8 cellular contexts compared by ENCODE assay signal in genomic region chr3:30657914-30658313, GRCh38. TPM values are rescaled to one million over a fixed set of nuclear protein-coding genes. Genes with fewer than 3 reads are reported as not detected.
DNase-seq lines count a peak whose midpoint lies in the region; ATAC-seq, FAIRE-seq and TF ChIP-seq lines count a peak whose summit lies in the region.

No MANE protein-coding gene starts in this region.

- H3K27ac Mint-ChIP-seq in activated CD8-positive, alpha-beta T cell treated with anti-CD3 and anti-CD28 coated beads for 36 hours, result peak overlapping the region; percentile 98

- H3K27me3 ChIP-seq in HepG2 (ENCODE audit: control insufficient read depth in 1 of 2, insufficient read depth in 2 of 2, low read length in 2 of 2), result no peaks in the 10 kb centered on the region

- no peaks in the 10 kb centered on the region for H3K9me3 ChIP-seq in HepG2 (ENCODE audit: low read length)

- POLR2A ChIA-PET in activated CD8-positive, alpha-beta T cell treated with anti-CD3 and anti-CD28 coated beads for 36 hours (lab: Charles Lee), result interaction anchor here (0.8 to 8.6 kb wide), 19 partner anchors 9 to 309 kb away, joined by 3 to 173 read pairs (median 5); partner anchors contain the start of gene TGFBR2
- POLR2A ChIA-PET in HepG2 (lab: Yijun Ruan, JAX), result interaction anchor here (1.1 to 1.5 kb wide), 2 partner anchors 10 to 398 kb away, joined by 4 to 6 read pairs; no protein-coding TSS in a partner anchor

- no peak for TF ChIP-seq EP300 in HepG2 (IDR thresholded peaks at IDR 0.05; ENCODE audit: low read depth in 2 of 2, low read length in 2 of 2)
- no peak for TF ChIP-seq EP300 in HepG2 (CRISPR knock-in tag; IDR thresholded peaks at IDR 0.05; ENCODE audit: borderline replicate concordance)

- peaks cover 90% of the 10 kb centered on the region for H3K36me3 Mint-ChIP-seq in activated CD8-positive, alpha-beta T cell treated with anti-CD3 and anti-CD28 coated beads for 36 hours (ENCODE audit: low read depth)

- TF ChIP-seq CTCF in activated CD8-positive, alpha-beta T cell treated with anti-CD3 and anti-CD28 coated beads for 36 hours (IDR thresholded peaks at IDR 0.05), result no peak
- TF ChIP-seq CTCF in HepG2 (CRISPR knock-in tag; IDR thresholded peaks at IDR 0.05), result no peak

- in situ Hi-C loops in HepG2 (cut with HindIII; ENCODE audit: extremely low pct_ligation_motif_present, low pct_unique_long_range_greater_than_20kb), result no loop called here
- in situ Hi-C loops in G401 (cut with HindIII; ENCODE audit: low sequenced_read_pairs), result no loop called here

- no peak overlapping the region for H3K4me2 ChIP-seq in HepG2 (ENCODE audit: low read depth, low read length)

- ATAC-seq in GM19025 (IDR thresholded peaks at IDR 0.05; ENCODE audit: low read depth, unreplicated experiment), result peak; percentile 5
- ATAC-seq in HG03045 (IDR thresholded peaks at IDR 0.05; ENCODE audit: unreplicated experiment), result peak; percentile 26
- ATAC-seq in activated CD8-positive, alpha-beta T cell treated with anti-CD3 and anti-CD28 coated beads for 36 hours, result peak; percentile 52
- peak; percentile 9; the same call in 2 of the 3 replicates for ATAC-seq in HepG2

- H3K27ac ChIP-seq in HepG2 (ENCODE audit: extremely low read length, insufficient read depth, low read length) (peak overlapping the region; percentile 34), substantia nigra (ENCODE audit: low read depth, low read length, poor library complexity, severe bottlenecking) (no peak overlapping the region)

- intact Hi-C loops in activated CD8-positive, alpha-beta T cell treated with anti-CD3 and anti-CD28 coated beads for 36 hours (cut with micrococcal nuclease), result loop anchor here (2.0 to 5.0 kb wide), 2 partner anchors 34 to 37 kb away; no protein-coding TSS in a partner anchor
- intact Hi-C loops in HepG2 (cut with micrococcal nuclease; ENCODE audit: unreplicated experiment), result loop anchor here (5.0 kb wide), 1 partner anchor 616 kb away; no protein-coding TSS in a partner anchor

- WGBS in HepG2 (ENCODE audit: low lambda C conversion rate), result 77% methylated on average over 3 of the region's 3 CpGs

- TF ChIP-seq POLR2A in HepG2 (IDR thresholded peaks at IDR 0.05; ENCODE audit: insufficient read depth in 1 of 2, low read depth in 2 of 2, low read length in 2 of 2), result no peak

- peaks cover 90% of the 10 kb centered on the region for H3K79me2 ChIP-seq in HepG2 (ENCODE audit: insufficient read depth, low read length)

- peak overlapping the region; percentile 65 for H3K4me3 Mint-ChIP-seq in activated CD8-positive, alpha-beta T cell treated with anti-CD3 and anti-CD28 coated beads for 36 hours

- no peak overlapping the region for H2AFZ ChIP-seq in HepG2 (ENCODE audit: low read length)

- TF ChIP-seq RAD21 in HepG2 (CRISPR knock-in tag; IDR thresholded peaks at IDR 0.05), result no peak

- peaks cover 46 to 96% of the 10 kb centered on the region in 2 experiments for H3K36me3 ChIP-seq in HepG2 (replicated peaks in 1 of 2; ENCODE audit: control insufficient read depth in 1 of 2, insufficient read depth in 2 of 2, low read length in 2 of 2)

- H3K4me1 Mint-ChIP-seq in activated CD8-positive, alpha-beta T cell treated with anti-CD3 and anti-CD28 coated beads for 36 hours (ENCODE audit: low read depth), result peaks cover 100% of the 10 kb centered on the region

- H4K20me1 ChIP-seq in HepG2 (ENCODE audit: insufficient read depth, low read length), result peaks cover 89% of the 10 kb centered on the region

- no peak overlapping the region for H3K4me3 ChIP-seq in HepG2 (replicated peaks in 1 of 3; ENCODE audit: insufficient read depth in 1 of 3, low read depth in 2 of 3, low read length in 3 of 3)

- no peaks in the 10 kb centered on the region for H3K9me3 Mint-ChIP-seq in activated CD8-positive, alpha-beta T cell treated with anti-CD3 and anti-CD28 coated beads for 36 hours

- no peak for FAIRE-seq in HepG2 (lab: Jason Lieb, UNC)

- CTCF ChIA-PET in activated CD8-positive, alpha-beta T cell treated with anti-CD3 and anti-CD28 coated beads for 36 hours (lab: Charles Lee), result interaction anchor here (0.6 to 5.5 kb wide), 14 partner anchors 14 to 115 kb away, joined by 3 to 26 read pairs (median 5); partner anchors contain the start of gene TGFBR2
- CTCF ChIA-PET in HepG2 (lab: Yijun Ruan, JAX; ENCODE audit: low intra/inter-chr PET ratio, low total read pairs), result no interaction called here

- H3K9ac ChIP-seq in HepG2 (ENCODE audit: insufficient read depth, low read depth, low read length), result no peak overlapping the region

- DNase-seq in activated CD8-positive, alpha-beta T cell treated with anti-CD3 and anti-CD28 coated beads for 36 hours, result peak; percentile 68
- DNase-seq in HepG2 (ENCODE audit: low spot score) (no peak), putamen (ENCODE audit: low spot score) (no peak), G401 (ENCODE audit: low spot score) (no peak), substantia nigra (lab: John Stamatoyannopoulos, UW) (no peak), D341Med (ENCODE audit: low spot score) (no peak)

- no TSS peak for BruUV-seq in HepG2 (replicated peaks; lab: Mats Ljungman, UMichigan)

- H3K4me1 ChIP-seq in HepG2 (ENCODE audit: insufficient read depth, low read length), result peaks cover 79% of the 10 kb centered on the region

- no peaks in the 10 kb centered on the region for H3K27me3 Mint-ChIP-seq in activated CD8-positive, alpha-beta T cell treated with anti-CD3 and anti-CD28 coated beads for 36 hours

TF ChIP-seq in HepG2, 621 proteins besides CTCF, POLR2A, EP300 and RAD21:
- TF ChIP-seq AGO2 (optimal IDR thresholded peaks at IDR 0.05; ENCODE audit: low read depth, low read length) (peak; percentile 14), MYC (CRISPR knock-in tag; IDR thresholded peaks at IDR 0.05; ENCODE audit: borderline replicate concordance) (no peak), RBM22 (optimal IDR thresholded peaks at IDR 0.05; ENCODE audit: low read length) (peak; percentile 92), THAP11 (CRISPR knock-in tag; IDR thresholded peaks at IDR 0.05) (no peak), TFDP1 (CRISPR knock-in tag; IDR thresholded peaks at IDR 0.05; ENCODE audit: borderline replicate concordance) (no peak), ZNF580 (CRISPR knock-in tag; IDR thresholded peaks at IDR 0.05; ENCODE audit: borderline replicate concordance, low read depth) (no peak)

RNA-seq across cellular contexts. Expression of gene TGFBR2, which starts 51.5 kb away (rescaled TPM):
- 10 to 100 TPM; 49.1 to 50.0 TPM for total RNA-seq in activated CD8-positive, alpha-beta T cell treated with anti-CD3 and anti-CD28 coated beads for 36 hours
- total RNA-seq in HepG2 (2016; rRNA removed; fragmentation: Illumina TruSeq; extraction: Trizol), result 68.1 and 82.2 TPM in 2 replicates
- total RNA-seq in HepG2 (2016; cell fraction: cytosol; rRNA removed; fragmentation: Illumina TruSeq; extraction: Trizol; ENCODE audit: low read depth), result 25.9 and 27.4 TPM in 2 replicates
- 66.0 and 82.3 TPM in 2 replicates for total RNA-seq in HepG2 (2016; cell fraction: insoluble cytoplasmic fraction; rRNA removed; fragmentation: Illumina TruSeq; extraction: Trizol)
- 67.6 and 68.8 TPM in 2 replicates for total RNA-seq in HepG2 (2016; cell fraction: membrane; rRNA removed; fragmentation: Illumina TruSeq; extraction: Trizol)
- 134 and 135 TPM in 2 replicates for total RNA-seq in HepG2 (2016; cell fraction: nucleus; rRNA removed; fragmentation: Illumina TruSeq; extraction: Trizol)
- polyA plus RNA-seq in HepG2 (2011; rRNA removed), result 187 and 204 TPM in 2 replicates
- polyA plus RNA-seq in HepG2 (2011; cell fraction: cytosol; rRNA removed), result 141 and 194 TPM in 2 replicates
- polyA plus RNA-seq in HepG2 (2011; cell fraction: nucleus; rRNA removed), result 105 and 123 TPM in 2 replicates
- polyA plus RNA-seq in HepG2 (2012), result 125 and 162 TPM in 2 replicates
- 8.6 and 9.7 TPM in 2 replicates for polyA plus RNA-seq in HepG2 (2016; cell fraction: cytosol; fragmentation: Illumina TruSeq; extraction: Trizol; ENCODE audit: low read depth)
- 68.0 and 70.0 TPM in 2 replicates for polyA plus RNA-seq in HepG2 (2016; cell fraction: insoluble cytoplasmic fraction; fragmentation: Illumina TruSeq; extraction: Trizol; ENCODE audit: low read depth)
- polyA plus RNA-seq in HepG2 (2016; cell fraction: membrane; fragmentation: Illumina TruSeq; extraction: Trizol; ENCODE audit: low read depth), result 38.2 and 38.9 TPM in 2 replicates
- polyA plus RNA-seq in HepG2 (2016; cell fraction: nucleus; fragmentation: Illumina TruSeq; extraction: Trizol; ENCODE audit: insufficient read depth, low read depth), result 134 and 138 TPM in 2 replicates
- 24.1 and 399 TPM in 2 replicates for polyA minus RNA-seq in HepG2 (2011; rRNA and poly(A)+ RNA removed; ENCODE audit: low replicate concordance)
- polyA minus RNA-seq in HepG2 (2011; cell fraction: cytosol; rRNA and poly(A)+ RNA removed), result 188 and 237 TPM in 2 replicates
- polyA minus RNA-seq in HepG2 (2011; cell fraction: nucleus; rRNA and poly(A)+ RNA removed), result 353 and 432 TPM in 2 replicates
- 0.81 TPM in 1 of 2 replicates, not detected in the other for total RNA-seq in G401 (2014; rRNA removed; shearing (Covaris generic))

Comparison
In these comparisons a context has a peak if more than half of its experiments do, and no peak if none do; other contexts are left out.
1. RNA of gene TGFBR2, which starts 51.5 kb away (total RNA-seq): 25.9 to 135 TPM in HepG2 and 49.1 to 50.0 TPM in activated CD8-positive, alpha-beta T cell treated with anti-CD3 and anti-CD28 coated beads for 36 hours; 0.81 TPM in G401; every median in the first group is over 10 times any median in the second.
2. Peak in every context shown above with its lines, with median percentiles within 50 percentile points of each other: ATAC-seq.